1 cellular context compared by ENCODE assay signal in the genomic region with DNA sequence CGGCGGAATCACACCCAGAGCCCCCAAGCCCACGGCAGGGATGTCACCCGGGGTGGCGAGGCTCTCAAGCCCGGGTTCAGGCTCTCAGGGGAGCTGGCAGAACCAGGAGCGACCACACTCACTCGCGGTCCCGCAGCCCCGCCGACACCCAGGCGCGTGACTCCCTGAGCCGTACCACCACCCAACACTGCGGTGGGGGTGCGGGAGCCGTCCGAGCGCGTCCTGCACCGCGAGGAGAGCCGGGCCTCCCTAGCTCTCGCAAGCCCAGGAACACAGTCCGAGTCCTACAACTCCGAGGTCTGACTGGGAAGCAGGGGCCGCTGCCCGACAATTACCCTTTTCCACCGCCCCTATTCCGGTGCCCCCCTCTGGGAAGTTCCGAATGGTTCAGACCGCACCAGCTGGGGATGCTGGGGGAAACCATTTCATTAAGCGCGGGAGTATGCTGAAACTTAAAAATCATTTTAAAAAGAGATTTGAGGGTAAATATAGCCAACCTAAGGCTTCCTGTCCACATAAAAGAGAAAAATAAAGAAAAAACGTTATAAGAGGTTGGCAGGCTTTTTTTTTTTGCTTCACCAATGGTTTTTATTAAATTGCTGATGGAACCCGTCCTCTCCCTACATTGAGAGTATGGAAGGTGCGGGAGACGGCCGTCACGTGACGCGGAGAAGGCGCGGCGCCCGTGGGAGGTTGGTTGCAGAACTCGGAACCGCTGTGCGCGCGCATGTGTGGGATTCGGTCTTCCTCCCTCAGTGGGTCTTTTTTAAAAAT.
TF ChIP-seq lines count a peak whose summit lies in the region.

FLCN (minus strand) TSS at position 143 of the 774 bp plus-strand sequence. CDS start 9,031 bp downstream, outside the sequence.

TF ChIP-seq in HepG2, 621 proteins besides CTCF, POLR2A, EP300 and RAD21 (continued from another document and continues in another):
- TF ChIP-seq, protein P1, sequence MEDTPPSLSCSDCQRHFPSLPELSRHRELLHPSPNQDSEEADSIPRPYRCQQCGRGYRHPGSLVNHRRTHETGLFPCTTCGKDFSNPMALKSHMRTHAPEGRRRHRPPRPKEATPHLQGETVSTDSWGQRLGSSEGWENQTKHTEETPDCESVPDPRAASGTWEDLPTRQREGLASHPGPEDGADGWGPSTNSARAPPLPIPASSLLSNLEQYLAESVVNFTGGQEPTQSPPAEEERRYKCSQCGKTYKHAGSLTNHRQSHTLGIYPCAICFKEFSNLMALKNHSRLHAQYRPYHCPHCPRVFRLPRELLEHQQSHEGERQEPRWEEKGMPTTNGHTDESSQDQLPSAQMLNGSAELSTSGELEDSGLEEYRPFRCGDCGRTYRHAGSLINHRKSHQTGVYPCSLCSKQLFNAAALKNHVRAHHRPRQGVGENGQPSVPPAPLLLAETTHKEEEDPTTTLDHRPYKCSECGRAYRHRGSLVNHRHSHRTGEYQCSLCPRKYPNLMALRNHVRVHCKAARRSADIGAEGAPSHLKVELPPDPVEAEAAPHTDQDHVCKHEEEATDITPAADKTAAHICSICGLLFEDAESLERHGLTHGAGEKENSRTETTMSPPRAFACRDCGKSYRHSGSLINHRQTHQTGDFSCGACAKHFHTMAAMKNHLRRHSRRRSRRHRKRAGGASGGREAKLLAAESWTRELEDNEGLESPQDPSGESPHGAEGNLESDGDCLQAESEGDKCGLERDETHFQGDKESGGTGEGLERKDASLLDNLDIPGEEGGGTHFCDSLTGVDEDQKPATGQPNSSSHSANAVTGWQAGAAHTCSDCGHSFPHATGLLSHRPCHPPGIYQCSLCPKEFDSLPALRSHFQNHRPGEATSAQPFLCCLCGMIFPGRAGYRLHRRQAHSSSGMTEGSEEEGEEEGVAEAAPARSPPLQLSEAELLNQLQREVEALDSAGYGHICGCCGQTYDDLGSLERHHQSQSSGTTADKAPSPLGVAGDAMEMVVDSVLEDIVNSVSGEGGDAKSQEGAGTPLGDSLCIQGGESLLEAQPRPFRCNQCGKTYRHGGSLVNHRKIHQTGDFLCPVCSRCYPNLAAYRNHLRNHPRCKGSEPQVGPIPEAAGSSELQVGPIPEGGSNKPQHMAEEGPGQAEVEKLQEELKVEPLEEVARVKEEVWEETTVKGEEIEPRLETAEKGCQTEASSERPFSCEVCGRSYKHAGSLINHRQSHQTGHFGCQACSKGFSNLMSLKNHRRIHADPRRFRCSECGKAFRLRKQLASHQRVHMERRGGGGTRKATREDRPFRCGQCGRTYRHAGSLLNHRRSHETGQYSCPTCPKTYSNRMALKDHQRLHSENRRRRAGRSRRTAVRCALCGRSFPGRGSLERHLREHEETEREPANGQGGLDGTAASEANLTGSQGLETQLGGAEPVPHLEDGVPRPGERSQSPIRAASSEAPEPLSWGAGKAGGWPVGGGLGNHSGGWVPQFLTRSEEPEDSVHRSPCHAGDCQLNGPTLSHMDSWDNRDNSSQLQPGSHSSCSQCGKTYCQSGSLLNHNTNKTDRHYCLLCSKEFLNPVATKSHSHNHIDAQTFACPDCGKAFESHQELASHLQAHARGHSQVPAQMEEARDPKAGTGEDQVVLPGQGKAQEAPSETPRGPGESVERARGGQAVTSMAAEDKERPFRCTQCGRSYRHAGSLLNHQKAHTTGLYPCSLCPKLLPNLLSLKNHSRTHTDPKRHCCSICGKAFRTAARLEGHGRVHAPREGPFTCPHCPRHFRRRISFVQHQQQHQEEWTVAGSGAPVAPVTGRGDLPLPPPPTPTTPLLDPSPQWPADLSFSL (CRISPR knock-in tag; IDR thresholded peaks at IDR 0.05): no peak
- TF ChIP-seq, protein P2, sequence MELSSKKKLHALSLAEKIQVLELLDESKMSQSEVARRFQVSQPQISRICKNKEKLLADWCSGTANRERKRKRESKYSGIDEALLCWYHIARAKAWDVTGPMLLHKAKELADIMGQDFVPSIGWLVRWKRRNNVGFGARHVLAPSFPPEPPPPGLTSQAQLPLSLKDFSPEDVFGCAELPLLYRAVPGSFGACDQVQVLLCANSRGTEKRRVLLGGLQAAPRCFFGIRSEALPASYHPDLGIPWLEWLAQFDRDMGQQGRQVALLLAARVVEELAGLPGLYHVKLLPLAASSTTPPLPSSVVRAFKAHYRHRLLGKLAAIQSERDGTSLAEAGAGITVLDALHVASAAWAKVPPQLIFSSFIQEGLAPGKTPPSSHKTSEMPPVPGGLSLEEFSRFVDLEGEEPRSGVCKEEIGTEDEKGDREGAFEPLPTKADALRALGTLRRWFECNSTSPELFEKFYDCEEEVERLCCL (CRISPR knock-in tag; IDR thresholded peaks at IDR 0.05; ENCODE audit: borderline replicate concordance): no peak
- TF ChIP-seq SIX1 (CRISPR knock-in tag; IDR thresholded peaks at IDR 0.05; ENCODE audit: borderline replicate concordance) (no peak), ZSCAN31 (CRISPR knock-in tag; IDR thresholded peaks at IDR 0.05; ENCODE audit: low read depth) (no peak), ZMYM3 (CRISPR knock-in tag; IDR thresholded peaks at IDR 0.05) (no peak), SCMH1 (CRISPR knock-in tag; IDR thresholded peaks at IDR 0.05; ENCODE audit: borderline replicate concordance) (no peak), ZNF652 (CRISPR knock-in tag; IDR thresholded peaks at IDR 0.05; ENCODE audit: borderline replicate concordance, low read depth) (no peak), KLF11 (CRISPR knock-in tag; IDR thresholded peaks at IDR 0.05) (0 out of 2 replicates have a peak, but pooled peaks have one; percentile 70), SMC3 (IDR thresholded peaks at IDR 0.05; ENCODE audit: low read length) (no peak), SRSF9 (IDR thresholded peaks at IDR 0.05; ENCODE audit: borderline replicate concordance, insufficient read depth, low read depth, low read length, poor library complexity, severe bottlenecking) (no peak), ZNF234 (CRISPR knock-in tag; conservative IDR thresholded peaks at IDR 0.05) (0 out of 2 replicates have a peak, but pooled peaks have one; percentile 75), FOXJ3 (CRISPR knock-in tag; IDR thresholded peaks at IDR 0.05; ENCODE audit: borderline replicate concordance) (peak; percentile 47; the same call in 1 of the 2 replicates), IRF9 (CRISPR knock-in tag; IDR thresholded peaks at IDR 0.05; ENCODE audit: borderline replicate concordance) (peak; percentile 52; the same call in 1 of the 2 replicates), ZNF282 (IDR thresholded peaks at IDR 0.05; ENCODE audit: partially characterized antibody) (no peak), NCOA1 (CRISPR knock-in tag; IDR thresholded peaks at IDR 0.05) (peak; percentile 89), ZNF784 (CRISPR knock-in tag; IDR thresholded peaks at IDR 0.05; ENCODE audit: borderline replicate concordance) (no peak), ZNF564 (CRISPR knock-in tag; IDR thresholded peaks at IDR 0.05) (no peak), ZC3H13 (CRISPR knock-in tag; IDR thresholded peaks at IDR 0.05) (no peak), ZBTB43 (CRISPR knock-in tag; conservative IDR thresholded peaks at IDR 0.05) (0 out of 2 replicates have a peak, but pooled peaks have one; percentile 21), ARNT2 (CRISPR knock-in tag; IDR thresholded peaks at IDR 0.05; ENCODE audit: low read depth) (0 out of 2 replicates have a peak, but pooled peaks have one; percentile 6), CREM (IDR thresholded peaks at IDR 0.05) (peak; percentile 45), CREM (CRISPR knock-in tag; IDR thresholded peaks at IDR 0.05) (no peak), ZKSCAN1 (IDR thresholded peaks at IDR 0.05; ENCODE audit: low read length) (no peak), SYNCRIP (IDR thresholded peaks at IDR 0.05; ENCODE audit: insufficient read depth, low read depth, low read length) (no peak), ZNF367 (CRISPR knock-in tag; IDR thresholded peaks at IDR 0.05; ENCODE audit: borderline replicate concordance) (no peak; the same call in 1 of the 2 replicates), ZNF496 (CRISPR knock-in tag; IDR thresholded peaks at IDR 0.05; ENCODE audit: insufficient replicate concordance) (no peak), ZNF75D (CRISPR knock-in tag; IDR thresholded peaks at IDR 0.05; ENCODE audit: borderline replicate concordance) (no peak), LCORL (IDR thresholded peaks at IDR 0.05) (no peak), LCORL (CRISPR knock-in tag; IDR thresholded peaks at IDR 0.05) (0 out of 2 replicates have a peak, but pooled peaks have one; percentile 25), PAF1 (CRISPR knock-in tag; IDR thresholded peaks at IDR 0.05) (no peak), ZNF563 (CRISPR knock-in tag; IDR thresholded peaks at IDR 0.05) (0 out of 2 replicates have a peak, but pooled peaks have one; percentile 28), RELA (CRISPR knock-in tag; IDR thresholded peaks at IDR 0.05) (no peak), ZNF451 (CRISPR knock-in tag; IDR thresholded peaks at IDR 0.05) (no peak)
- TF ChIP-seq, protein P3, sequence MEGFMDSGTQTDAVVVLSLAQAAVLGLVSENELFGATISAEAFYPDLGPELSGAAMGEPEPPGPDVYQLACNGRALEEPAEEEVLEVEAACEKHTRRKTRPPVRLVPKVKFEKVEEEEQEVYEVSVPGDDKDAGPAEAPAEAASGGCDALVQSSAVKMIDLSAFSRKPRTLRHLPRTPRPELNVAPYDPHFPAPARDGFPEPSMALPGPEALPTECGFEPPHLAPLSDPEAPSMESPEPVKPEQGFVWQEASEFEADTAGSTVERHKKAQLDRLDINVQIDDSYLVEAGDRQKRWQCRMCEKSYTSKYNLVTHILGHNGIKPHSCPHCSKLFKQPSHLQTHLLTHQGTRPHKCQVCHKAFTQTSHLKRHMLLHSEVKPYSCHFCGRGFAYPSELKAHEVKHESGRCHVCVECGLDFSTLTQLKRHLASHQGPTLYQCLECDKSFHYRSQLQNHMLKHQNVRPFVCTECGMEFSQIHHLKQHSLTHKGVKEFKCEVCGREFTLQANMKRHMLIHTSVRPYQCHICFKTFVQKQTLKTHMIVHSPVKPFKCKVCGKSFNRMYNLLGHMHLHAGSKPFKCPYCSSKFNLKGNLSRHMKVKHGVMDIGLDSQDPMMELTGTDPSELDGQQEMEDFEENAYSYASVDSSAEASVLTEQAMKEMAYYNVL (CRISPR knock-in tag; IDR thresholded peaks at IDR 0.05; ENCODE audit: borderline replicate concordance): no peak
- TF ChIP-seq, protein P4, sequence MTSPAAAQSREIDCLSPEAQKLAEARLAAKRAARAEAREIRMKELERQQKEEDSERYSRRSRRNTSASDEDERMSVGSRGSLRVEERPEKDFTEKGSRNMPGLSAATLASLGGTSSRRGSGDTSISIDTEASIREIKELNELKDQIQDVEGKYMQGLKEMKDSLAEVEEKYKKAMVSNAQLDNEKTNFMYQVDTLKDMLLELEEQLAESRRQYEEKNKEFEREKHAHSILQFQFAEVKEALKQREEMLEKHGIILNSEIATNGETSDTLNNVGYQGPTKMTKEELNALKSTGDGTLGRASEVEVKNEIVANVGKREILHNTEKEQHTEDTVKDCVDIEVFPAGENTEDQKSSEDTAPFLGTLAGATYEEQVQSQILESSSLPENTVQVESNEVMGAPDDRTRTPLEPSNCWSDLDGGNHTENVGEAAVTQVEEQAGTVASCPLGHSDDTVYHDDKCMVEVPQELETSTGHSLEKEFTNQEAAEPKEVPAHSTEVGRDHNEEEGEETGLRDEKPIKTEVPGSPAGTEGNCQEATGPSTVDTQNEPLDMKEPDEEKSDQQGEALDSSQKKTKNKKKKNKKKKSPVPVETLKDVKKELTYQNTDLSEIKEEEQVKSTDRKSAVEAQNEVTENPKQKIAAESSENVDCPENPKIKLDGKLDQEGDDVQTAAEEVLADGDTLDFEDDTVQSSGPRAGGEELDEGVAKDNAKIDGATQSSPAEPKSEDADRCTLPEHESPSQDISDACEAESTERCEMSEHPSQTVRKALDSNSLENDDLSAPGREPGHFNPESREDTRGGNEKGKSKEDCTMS (CRISPR knock-in tag; conservative IDR thresholded peaks at IDR 0.05): no peak
- TF ChIP-seq, protein P5, sequence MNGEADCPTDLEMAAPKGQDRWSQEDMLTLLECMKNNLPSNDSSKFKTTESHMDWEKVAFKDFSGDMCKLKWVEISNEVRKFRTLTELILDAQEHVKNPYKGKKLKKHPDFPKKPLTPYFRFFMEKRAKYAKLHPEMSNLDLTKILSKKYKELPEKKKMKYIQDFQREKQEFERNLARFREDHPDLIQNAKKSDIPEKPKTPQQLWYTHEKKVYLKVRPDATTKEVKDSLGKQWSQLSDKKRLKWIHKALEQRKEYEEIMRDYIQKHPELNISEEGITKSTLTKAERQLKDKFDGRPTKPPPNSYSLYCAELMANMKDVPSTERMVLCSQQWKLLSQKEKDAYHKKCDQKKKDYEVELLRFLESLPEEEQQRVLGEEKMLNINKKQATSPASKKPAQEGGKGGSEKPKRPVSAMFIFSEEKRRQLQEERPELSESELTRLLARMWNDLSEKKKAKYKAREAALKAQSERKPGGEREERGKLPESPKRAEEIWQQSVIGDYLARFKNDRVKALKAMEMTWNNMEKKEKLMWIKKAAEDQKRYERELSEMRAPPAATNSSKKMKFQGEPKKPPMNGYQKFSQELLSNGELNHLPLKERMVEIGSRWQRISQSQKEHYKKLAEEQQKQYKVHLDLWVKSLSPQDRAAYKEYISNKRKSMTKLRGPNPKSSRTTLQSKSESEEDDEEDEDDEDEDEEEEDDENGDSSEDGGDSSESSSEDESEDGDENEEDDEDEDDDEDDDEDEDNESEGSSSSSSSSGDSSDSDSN (CRISPR knock-in tag; IDR thresholded peaks at IDR 0.05): no peak; the same call in 1 of the 2 replicates
- TF ChIP-seq, protein P6, sequence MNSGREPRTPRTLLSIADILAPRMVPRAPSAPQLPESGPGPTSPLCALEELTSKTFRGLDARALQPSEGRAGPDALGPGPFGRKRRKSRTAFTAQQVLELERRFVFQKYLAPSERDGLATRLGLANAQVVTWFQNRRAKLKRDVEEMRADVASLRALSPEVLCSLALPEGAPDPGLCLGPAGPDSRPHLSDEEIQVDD (CRISPR knock-in tag; IDR thresholded peaks at IDR 0.05; ENCODE audit: borderline replicate concordance): peak; percentile 31; the same call in 1 of the 2 replicates
